Comparison of ENCODE assay signal across 1 cellular context in genomic region chr12:59084758-59085383, GRCh38.
TF ChIP-seq lines count a peak whose summit lies in the region.

No MANE protein-coding gene starts in this region.

TF ChIP-seq in IMR-90, 13 proteins besides CTCF, POLR2A, EP300 and RAD21:
- TF ChIP-seq CEBPB (IDR thresholded peaks at IDR 0.05; ENCODE audit: low read depth, low read length) (no peak), FOS (IDR thresholded peaks at IDR 0.05; ENCODE audit: low read depth, low read length) (no peak), BHLHE40 (IDR thresholded peaks at IDR 0.05; ENCODE audit: low read depth, low read length) (no peak), SMC3 (IDR thresholded peaks at IDR 0.05; ENCODE audit: low read depth, low read length) (no peak), MXI1 (IDR thresholded peaks at IDR 0.05; ENCODE audit: borderline replicate concordance, low read depth, low read length) (no peak), RCOR1 (IDR thresholded peaks at IDR 0.05; ENCODE audit: insufficient replicate concordance, low read length) (no peak), CHD1 (IDR thresholded peaks at IDR 0.05; ENCODE audit: low read depth, low read length) (no peak), MAFK (IDR thresholded peaks at IDR 0.05; ENCODE audit: low read depth, low read length) (no peak), NFE2L2 (IDR thresholded peaks at IDR 0.05; ENCODE audit: low read depth, low read length) (no peak), ELK1 (IDR thresholded peaks at IDR 0.05; ENCODE audit: borderline replicate concordance, low read depth, low read length) (no peak), USF2 (IDR thresholded peaks at IDR 0.05; ENCODE audit: low read depth, low read length) (no peak), MAZ (IDR thresholded peaks at IDR 0.05; ENCODE audit: borderline replicate concordance, low read depth, low read length) (no peak), RFX5 (IDR thresholded peaks at IDR 0.05; ENCODE audit: low read depth, low read length) (no peak)
